22 cellular contexts compared by ENCODE assay signal in the genomic region with DNA sequence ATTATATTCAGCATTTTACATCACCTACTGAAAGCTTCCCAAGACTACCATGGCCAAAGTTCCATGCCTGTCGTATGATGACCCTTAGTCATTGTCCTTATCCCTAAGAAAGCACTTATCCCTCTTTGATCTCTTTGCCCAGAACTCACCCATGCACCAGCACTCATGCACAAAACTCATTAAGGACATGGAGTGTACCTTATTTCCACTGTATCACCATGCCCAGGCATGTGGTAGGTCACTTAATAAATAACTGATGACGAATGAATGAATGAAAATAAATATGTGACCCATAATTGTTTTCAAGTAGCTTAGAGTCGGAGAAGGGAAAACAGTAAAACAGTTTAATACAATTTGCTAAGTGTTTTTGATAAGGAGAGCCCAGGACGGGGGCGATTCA.
"Had no signal": no experiment of that assay in that cellular context is flagged by ENCODE, and none has a peak within 500 bp of the region (broad histone marks: within the 10 kb centered on the region; RNA-seq: fewer than 3 reads in every experiment).

No MANE protein-coding gene starts in this region.

- H3K4me3 ChIP-seq: colonic mucosa, esophagus squamous epithelium, prostate gland, sigmoid colon, testis, tibial nerve, upper lobe of left lung had no signal

- H3K27me3 ChIP-seq: colonic mucosa, esophagus squamous epithelium, sigmoid colon, testis, tibial nerve, upper lobe of left lung had no signal

- H3K36me3 ChIP-seq: colonic mucosa, esophagus squamous epithelium, prostate gland, sigmoid colon, tibial nerve, upper lobe of left lung had no signal

- H3K4me1 ChIP-seq: colonic mucosa, prostate gland, sigmoid colon, testis, upper lobe of left lung had no signal

- DNase-seq: colonic mucosa; effector memory CD4-positive, alpha-beta T cell; erythroblast; esophagus squamous epithelium; foreskin melanocyte; mammary epithelial cell; mesendoderm; midbrain; naive thymus-derived CD4-positive, alpha-beta T cell; nucleus accumbens; right cardiac atrium; sigmoid colon; stimulated activated CD4-positive, alpha-beta T cell treated with anti-CD3 and anti-CD28 coated beads, Interleukin-2, amount 100 ng/mL, for 24 hours; stimulated activated CD4-positive, alpha-beta T cell treated with anti-CD3 and anti-CD28 coated beads, Interleukin-4, amount 100 ng/mL, for 4 hours; stimulated activated naive CD8-positive, alpha-beta T cell treated with anti-CD3 and anti-CD28 coated beads, Interleukin-15, Interleukin-2, amounts not matched to agents 100 U/mL and 50 U/mL, for 24 hours; substantia nigra; testis; upper lobe of left lung had no signal

- H3K27ac ChIP-seq: colonic mucosa, esophagus squamous epithelium, prostate gland, sigmoid colon, testis, tibial nerve, upper lobe of left lung had no signal

- ATAC-seq: left lobe of liver; naive thymus-derived CD4-positive, alpha-beta T cell; right cardiac atrium; stimulated activated memory B cell treated with anti-CD40 and anti-IgM and Interleukin-4, amounts not matched to agents 10 μg/mL and 1 μg/mL and 100 μg/mL, for 72 hours; stimulated activated naive CD8-positive, alpha-beta T cell treated with anti-CD3 and anti-CD28 coated beads, Interleukin-15, Interleukin-2, amounts not matched to agents 100 U/mL and 50 U/mL, for 24 hours had no signal

- H3K9me3 ChIP-seq: colonic mucosa, esophagus squamous epithelium, prostate gland, sigmoid colon, testis, tibial nerve, upper lobe of left lung had no signal
